In genomic region chr14:61645247-61645646, GRCh38 we compare ENCODE assay signal across 13 cellular contexts. TPM values are rescaled to one million over a fixed set of nuclear protein-coding genes. Genes with fewer than 3 reads are reported as not detected.
DNase-seq lines count a peak whose midpoint lies in the region; ATAC-seq and TF ChIP-seq lines count a peak whose summit lies in the region.
"Had no signal": no experiment of that assay in that cellular context is flagged by ENCODE, and none has a peak within 500 bp of the region (broad histone marks: within the 10 kb centered on the region; RNA-seq: fewer than 3 reads in every experiment).

No MANE protein-coding gene starts in this region.

- peak overlapping the region; percentile 62; the same call in 1 of the 2 replicates for H2AFZ ChIP-seq in OCI-LY7 (ENCODE audit: low read length)
- H2AFZ ChIP-seq: GM23248 had no signal

- no peaks in the 10 kb centered on the region for H3K9me2 ChIP-seq in OCI-LY7 (ENCODE audit: insufficient read depth, low read length)

- peak overlapping the region; percentile 19 for H3K4me3 ChIP-seq in OCI-LY7 (ENCODE audit: low read depth, low read length, poor library complexity, severe bottlenecking)
- H3K4me3 ChIP-seq: A549, GM23248 had no signal

- DNase-seq in NCI-H2171 (lab: John Stamatoyannopoulos, UW): peak; percentile 62
- DNase-seq in OCI-LY7 (ENCODE audit: low spot score): no peak
- no peak for DNase-seq in NCI-H446 treated with DMSO at 0.1 percent for 48 hours (lab: John Stamatoyannopoulos, UW)
- DNase-seq in DMS53 (lab: John Stamatoyannopoulos, UW): no peak
- DNase-seq: CD8-positive, alpha-beta T cell; COR-L47; DND-41; GF-D8 had no signal

- H4K20me1 ChIP-seq in OCI-LY7 (ENCODE audit: insufficient read depth, low read length): no peaks in the 10 kb centered on the region

- no peaks in the 10 kb centered on the region for H3K36me3 ChIP-seq in OCI-LY7 (ENCODE audit: insufficient read depth, low read length)

- CTCF ChIA-PET in OCI-LY7 (lab: Charles Lee; ENCODE audit: unreplicated experiment): no interaction called here

- no peak for ATAC-seq in GM19324 (IDR thresholded peaks at IDR 0.05; ENCODE audit: low FRiP score, unreplicated experiment)
- ATAC-seq: CD8-positive, alpha-beta T cell; HCT116 had no signal

- intact Hi-C loops in OCI-LY7 (cut with micrococcal nuclease; ENCODE audit: unreplicated experiment): loop anchor here (2.0 kb wide), 4 partner anchors 50 to 168 kb away; partner anchors contain the start of gene HIF1A

- BruUV-seq in OCI-LY7 (replicated peaks; lab: Mats Ljungman, UMichigan): no TSS peak

- H3K4me1 ChIP-seq in OCI-LY7 (ENCODE audit: insufficient read depth, low read length, poor library complexity, severe bottlenecking): peaks cover 61% of the 10 kb centered on the region
- H3K4me1 ChIP-seq: A549 had no signal

- POLR2A ChIA-PET in OCI-LY7 (lab: Charles Lee): interaction anchor here (0.7 kb wide), 1 partner anchor 87 kb away, joined by 3 read pairs; no protein-coding TSS in a partner anchor

- TF ChIP-seq CTCF in OCI-LY7 (conservative IDR thresholded peaks at IDR 0.05; ENCODE audit: low read length): no peak
- TF ChIP-seq CTCF in VCaP (conservative IDR thresholded peaks at IDR 0.05): no peak

- no peaks in the 10 kb centered on the region for H3K79me2 ChIP-seq in OCI-LY7 (ENCODE audit: insufficient read depth, low read depth, low read length)

- H3K27ac ChIP-seq in OCI-LY7 (ENCODE audit: low read depth, low read length, poor library complexity, severe bottlenecking) (peak overlapping the region; percentile 95), VCaP (peak overlapping the region; percentile 72)
- H3K27ac ChIP-seq: A549 had no signal

- peak overlapping the region; percentile 75 for H3K4me2 ChIP-seq in OCI-LY7 (ENCODE audit: low read length)
- H3K4me2 ChIP-seq: A549 had no signal

- no peaks in the 10 kb centered on the region for H3K9me3 ChIP-seq in OCI-LY7 (ENCODE audit: low read length)
- H3K9me3 ChIP-seq: A549 had no signal

RNA-seq across cellular contexts. Expression of gene HIF1A, which starts 50.1 kb away (rescaled TPM):
- total RNA-seq in OCI-LY7 (2014; rRNA removed; shearing (Covaris generic)): 59.5 and 71.7 TPM in 2 replicates
- total RNA-seq in OCI-LY7 (2022): 88.1 and 93.7 TPM in 2 replicates
